ENCODE assay signal across 24 cellular contexts in genomic region chr13:34031629-34032028, GRCh38.
DNase-seq lines count a peak whose midpoint lies in the region; ATAC-seq, FAIRE-seq and TF ChIP-seq lines count a peak whose summit lies in the region.
"Had no signal": no experiment of that assay in that cellular context is flagged by ENCODE, and none has a peak within 500 bp of the region (broad histone marks: within the 10 kb centered on the region; RNA-seq: fewer than 3 reads in every experiment).

No MANE protein-coding gene starts in this region.

- no peak overlapping the region for H3K4me3 ChIP-seq in HepG2 (replicated peaks in 1 of 3; ENCODE audit: insufficient read depth in 1 of 3, low read depth in 2 of 3, low read length in 3 of 3)
- no peak overlapping the region for H3K4me3 ChIP-seq in right lobe of liver
- H3K4me3 ChIP-seq: A549; BLaER1 treated with 17β-estradiol and CSF1 and Interleukin-3, amounts not matched to agents 10 nM and 100 nM; GM23248 had no signal

- POLR2A ChIA-PET in HepG2 (lab: Yijun Ruan, JAX) = no interaction called here

- H3K4me1 Mint-ChIP-seq in natural killer cell = no peaks in the 10 kb centered on the region
- H3K4me1 Mint-ChIP-seq: CD4-positive, alpha-beta memory T cell had no signal

- no peak overlapping the region for H2AFZ ChIP-seq in HepG2 (ENCODE audit: low read length)
- H2AFZ ChIP-seq: GM23248 had no signal

- no peaks in the 10 kb centered on the region for H3K27me3 Mint-ChIP-seq in natural killer cell (ENCODE audit: low read depth in 2 of 2)

- intact Hi-C loops in HepG2 (cut with micrococcal nuclease; ENCODE audit: unreplicated experiment) (no loop called here), right lobe of liver (cut with DNase I) (no loop called here), natural killer cell (cut with micrococcal nuclease) (no loop called here)

- no peak for TF ChIP-seq EP300 in HepG2 (IDR thresholded peaks at IDR 0.05; ENCODE audit: low read depth in 2 of 2, low read length in 2 of 2)
- no peak for TF ChIP-seq EP300 in HepG2 (CRISPR knock-in tag; IDR thresholded peaks at IDR 0.05; ENCODE audit: borderline replicate concordance)

- no TSS peak for BruUV-seq in HepG2 (replicated peaks; lab: Mats Ljungman, UMichigan)

- H3K4me2 ChIP-seq in HepG2 (ENCODE audit: low read depth, low read length) = no peak overlapping the region
- H3K4me2 ChIP-seq: A549; BLaER1 treated with 17β-estradiol and CSF1 and Interleukin-3, amounts not matched to agents 10 nM and 100 nM had no signal

- no peaks in the 10 kb centered on the region for H4K20me1 ChIP-seq in HepG2 (ENCODE audit: insufficient read depth, low read length)
- H4K20me1 ChIP-seq: BLaER1 treated with 17β-estradiol and CSF1 and Interleukin-3, amounts not matched to agents 10 nM and 100 nM had no signal

- H3K27ac Mint-ChIP-seq in natural killer cell = no peak overlapping the region
- H3K27ac Mint-ChIP-seq: CD4-positive, alpha-beta memory T cell had no signal

- in situ Hi-C loops in HepG2 (cut with HindIII; ENCODE audit: extremely low pct_ligation_motif_present, low pct_unique_long_range_greater_than_20kb) = no loop called here

- no peak overlapping the region for H3K4me3 Mint-ChIP-seq in natural killer cell
- H3K4me3 Mint-ChIP-seq: CD4-positive, alpha-beta memory T cell had no signal

- H3K27ac ChIP-seq in HepG2 (ENCODE audit: extremely low read length, insufficient read depth, low read length) = peak overlapping the region; percentile 36
- H3K27ac ChIP-seq in right lobe of liver = no peak overlapping the region
- H3K27ac ChIP-seq: A549; BLaER1 treated with 17β-estradiol and CSF1 and Interleukin-3, amounts not matched to agents 10 nM and 100 nM; GM23248 had no signal

- no peaks in the 10 kb centered on the region for H3K36me3 ChIP-seq in HepG2 (replicated peaks in 1 of 2; ENCODE audit: control insufficient read depth in 1 of 2, insufficient read depth in 2 of 2, low read length in 2 of 2)
- H3K36me3 ChIP-seq in right lobe of liver = no peaks in the 10 kb centered on the region
- H3K36me3 ChIP-seq: BE2C; BLaER1 treated with 17β-estradiol and CSF1 and Interleukin-3, amounts not matched to agents 10 nM and 100 nM had no signal

- H3K4me1 ChIP-seq in HepG2 (ENCODE audit: insufficient read depth, low read length) (peaks cover 47% of the 10 kb centered on the region), right lobe of liver (no peaks in the 10 kb centered on the region)
- H3K4me1 ChIP-seq: BE2C; BLaER1 treated with 17β-estradiol and CSF1 and Interleukin-3, amounts not matched to agents 10 nM and 100 nM had no signal

- no peaks in the 10 kb centered on the region for H3K79me2 ChIP-seq in HepG2 (ENCODE audit: insufficient read depth, low read length)

- H3K9ac ChIP-seq in HepG2 (ENCODE audit: insufficient read depth, low read depth, low read length) = peak overlapping the region; percentile 19; the same call in 1 of the 2 replicates
- H3K9ac ChIP-seq: BLaER1 treated with 17β-estradiol and CSF1 and Interleukin-3, amounts not matched to agents 10 nM and 100 nM; GM23248 had no signal

- WGBS in HepG2 (ENCODE audit: low lambda C conversion rate) = 70% methylated on average over 4 of the region's 4 CpGs
- WGBS in right lobe of liver (ENCODE audit: insufficient coverage, low coverage, low lambda C conversion rate, missing lambda C conversion rate) = 68% methylated on average over 4 of the region's 4 CpGs

- H3K9me3 Mint-ChIP-seq in natural killer cell = peaks cover 15 to 23% of the 10 kb centered on the region in 2 donors

- ATAC-seq in HepG2 = peak; percentile 58
- no peak for ATAC-seq in right lobe of liver
- ATAC-seq in GM18520 (IDR thresholded peaks at IDR 0.05; ENCODE audit: unreplicated experiment) = no peak
- no peak for ATAC-seq in natural killer cell
- ATAC-seq: A549 had no signal

- TF ChIP-seq CTCF in HepG2 (CRISPR knock-in tag; IDR thresholded peaks at IDR 0.05) = no peak
- no peak for TF ChIP-seq CTCF in right lobe of liver (IDR thresholded peaks at IDR 0.05)
- no peak for TF ChIP-seq CTCF in natural killer cell (IDR thresholded peaks at IDR 0.05)

- CTCF ChIA-PET in HepG2 (lab: Yijun Ruan, JAX; ENCODE audit: low intra/inter-chr PET ratio, low total read pairs) = no interaction called here

- TF ChIP-seq POLR2A in HepG2 (IDR thresholded peaks at IDR 0.05; ENCODE audit: insufficient read depth in 1 of 2, low read depth in 2 of 2, low read length in 2 of 2) (no peak), right lobe of liver (IDR thresholded peaks at IDR 0.05) (no peak)

- no peak for FAIRE-seq in HepG2 (lab: Jason Lieb, UNC)
- FAIRE-seq: A549, GM12891, GM18507, H1 had no signal

- H3K27me3 ChIP-seq in HepG2 (ENCODE audit: control insufficient read depth in 1 of 2, insufficient read depth in 2 of 2, low read length in 2 of 2) (no peaks in the 10 kb centered on the region), right lobe of liver (no peaks in the 10 kb centered on the region)
- H3K27me3 ChIP-seq: BE2C; BLaER1 treated with 17β-estradiol and CSF1 and Interleukin-3, amounts not matched to agents 10 nM and 100 nM had no signal

- DNase-seq in HepG2 (ENCODE audit: low spot score) (peak; percentile 53), right lobe of liver (no peak), left kidney (ENCODE audit: low read depth, low spot score) (peak; percentile 38), pons (ENCODE audit: low spot score) (peak; percentile 3), natural killer cell (no peak)
- DNase-seq: 8988T; ACHN; AML-193; BE2C; Calu3; CD4-positive, alpha-beta memory T cell; COR-L47; DMS53; DMS79 treated with DMSO at 0.1 percent for 48 hours; GF-D8; GM23248; H7; HCEC 1CT had no signal

- H3K36me3 Mint-ChIP-seq in natural killer cell = no peaks in the 10 kb centered on the region
- H3K36me3 Mint-ChIP-seq: CD4-positive, alpha-beta memory T cell had no signal

- peaks cover 16% of the 10 kb centered on the region for H3K9me3 ChIP-seq in HepG2 (ENCODE audit: low read length)
- no peaks in the 10 kb centered on the region for H3K9me3 ChIP-seq in right lobe of liver
- H3K9me3 ChIP-seq: BE2C had no signal

- TF ChIP-seq RAD21 in HepG2 (CRISPR knock-in tag; IDR thresholded peaks at IDR 0.05) = no peak

TF ChIP-seq in HepG2, 621 proteins besides CTCF, POLR2A, EP300 and RAD21:
- TF ChIP-seq ZNF12 (CRISPR knock-in tag; IDR thresholded peaks at IDR 0.05) (peak; percentile 78; the same call in 1 of the 2 replicates), NCOA1 (CRISPR knock-in tag; IDR thresholded peaks at IDR 0.05) (no peak)

Comparison
In these comparisons a context has a peak if more than half of its experiments do, and no peak if none do; other contexts are left out.
1. DNase-seq: peak in HepG2 (single experiment), left kidney (single experiment) and pons (single experiment); none in right lobe of liver (0 of 3) and natural killer cell (single experiment).